8 cellular contexts compared by ENCODE assay signal in the genomic region with DNA sequence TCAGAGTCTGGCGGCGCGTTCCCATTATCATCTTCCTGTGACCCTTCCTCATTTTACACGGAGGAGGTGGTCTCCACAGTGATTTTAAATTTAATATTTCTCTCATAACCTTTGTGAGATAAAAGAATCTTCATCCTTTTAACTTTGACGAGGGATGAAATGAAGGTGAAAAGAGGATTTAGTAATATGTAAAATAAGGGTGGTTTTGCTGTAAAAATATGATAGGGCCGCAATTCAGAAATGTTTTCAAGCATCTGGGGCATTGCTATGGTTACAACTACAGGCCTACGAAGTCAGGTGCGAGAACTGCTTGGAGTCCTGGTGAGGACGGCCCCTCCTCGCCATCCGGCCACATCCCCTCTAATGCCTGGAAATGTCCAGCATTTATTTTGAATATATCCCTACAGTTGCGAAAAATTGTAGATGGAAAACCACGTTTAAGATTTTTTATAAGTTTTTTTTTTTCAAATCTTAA. TPM values are rescaled to one million over a fixed set of nuclear protein-coding genes. Genes with fewer than 3 reads are reported as not detected.
DNase-seq lines count a peak whose midpoint lies in the region; ATAC-seq and TF ChIP-seq lines count a peak whose summit lies in the region.

No MANE protein-coding gene starts in this region.

- WGBS in ectodermal cell, 2 experiments = 42 to 45% methylated on average over 11 to 12 of the region's 13 CpGs

- POLR2A ChIA-PET in OCI-LY7 (lab: Charles Lee) = interaction anchor here (0.6 to 2.5 kb wide), 5 partner anchors 10 to 118 kb away, joined by 3 to 8 read pairs (median 3); a partner anchor contains a TSS

- peak overlapping the region; percentile 87 to 98 (median 96) for H3K4me3 Mint-ChIP-seq in naive B cell

- H3K4me1 ChIP-seq in OCI-LY7 (ENCODE audit: insufficient read depth, low read length, poor library complexity, severe bottlenecking) = peaks cover 30% of the 10 kb centered on the region
- H3K4me1 ChIP-seq in ectodermal cell (ENCODE audit: control insufficient read depth, insufficient read depth, low read length) = no peaks in the 10 kb centered on the region

- no peaks in the 10 kb centered on the region for H3K9me3 Mint-ChIP-seq in naive B cell

- H3K79me2 ChIP-seq in OCI-LY7 (ENCODE audit: insufficient read depth, low read depth, low read length) = peaks cover 43% of the 10 kb centered on the region

- TF ChIP-seq CTCF in GM10266 (IDR thresholded peaks at IDR 0.05; ENCODE audit: control insufficient read depth, insufficient read depth, low read depth, missing control alignments) (no peak), OCI-LY7 (conservative IDR thresholded peaks at IDR 0.05; ENCODE audit: low read length) (no peak; the same call in 1 of the 2 replicates)

- H3K27me3 ChIP-seq in ectodermal cell (ENCODE audit: control insufficient read depth, insufficient read depth, low read length, poor library complexity, severe bottlenecking) = no peaks in the 10 kb centered on the region

- peaks cover 52% of the 10 kb centered on the region for H3K36me3 ChIP-seq in OCI-LY7 (ENCODE audit: insufficient read depth, low read length)
- H3K36me3 ChIP-seq in ectodermal cell (ENCODE audit: control insufficient read depth, insufficient read depth, low read length) = no peaks in the 10 kb centered on the region

- TSS peak; percentile 100 for BruUV-seq in OCI-LY7 (replicated peaks; lab: Mats Ljungman, UMichigan)

- H3K36me3 Mint-ChIP-seq in naive B cell = no peaks in the 10 kb centered on the region

- ATAC-seq in naive B cell (ENCODE audit: low read depth in 2 of 2) (peak; percentile 4 to 11), GM21381 (IDR thresholded peaks at IDR 0.05; ENCODE audit: unreplicated experiment) (no peak), HG03565 (IDR thresholded peaks at IDR 0.05; ENCODE audit: unreplicated experiment) (no peak)

- H3K27ac Mint-ChIP-seq in naive B cell = peak overlapping the region; percentile 94 to 99 (median 98)

- H3K9me2 ChIP-seq in OCI-LY7 (ENCODE audit: insufficient read depth, low read length) = no peaks in the 10 kb centered on the region; the same call in 1 of the 2 replicates

- H3K27me3 Mint-ChIP-seq in naive B cell = no peaks in the 10 kb centered on the region

- intact Hi-C loops in OCI-LY7 (cut with micrococcal nuclease; ENCODE audit: unreplicated experiment) = loop anchor here (1.0 to 2.0 kb wide), 4 partner anchors 53 to 134 kb away; a partner anchor contains a TSS

- CTCF ChIA-PET in OCI-LY7 (lab: Charles Lee; ENCODE audit: unreplicated experiment) = interaction anchor here (1.0 kb wide), 1 partner anchor 116 kb away, joined by 3 read pairs; a partner anchor contains a TSS

- peaks cover 19 to 37% (median 24%) of the 10 kb centered on the region in 3 donors for H3K4me1 Mint-ChIP-seq in naive B cell

- peak overlapping the region; percentile 91 for H2AFZ ChIP-seq in OCI-LY7 (ENCODE audit: low read length)

- DNase-seq in GM10266 (ENCODE audit: extremely low spot score) (peak; percentile 16), OCI-LY7 (ENCODE audit: low spot score) (peak; percentile 67), naive B cell (no peak), NCI-H1436 treated with DMSO at 0.1 percent for 48 hours (lab: John Stamatoyannopoulos, UW) (no peak), NOMO-1 treated with dmso at 0.1 percent for 144 hours (lab: John Stamatoyannopoulos, UW; ENCODE audit: unreplicated experiment) (no peak)

- H3K4me2 ChIP-seq in OCI-LY7 (ENCODE audit: low read length) = peak overlapping the region; percentile 74

- peak overlapping the region; percentile 93 for H3K27ac ChIP-seq in OCI-LY7 (ENCODE audit: low read depth, low read length, poor library complexity, severe bottlenecking)
- H3K27ac ChIP-seq in ectodermal cell (ENCODE audit: insufficient read depth, low read depth, low read length, poor library complexity, severe bottlenecking) = peak overlapping the region; percentile 79

- peaks cover 13% of the 10 kb centered on the region for H4K20me1 ChIP-seq in OCI-LY7 (ENCODE audit: insufficient read depth, low read length)

- H3K9me3 ChIP-seq in OCI-LY7 (ENCODE audit: low read length) (no peaks in the 10 kb centered on the region), ectodermal cell (ENCODE audit: control insufficient read depth, low read length) (no peaks in the 10 kb centered on the region)

- H3K4me3 ChIP-seq in OCI-LY7 (ENCODE audit: low read depth, low read length, poor library complexity, severe bottlenecking) = peak overlapping the region; percentile 84
- peak overlapping the region; percentile 76 for H3K4me3 ChIP-seq in ectodermal cell (ENCODE audit: insufficient read depth, low read depth, low read length)

RNA-seq across cellular contexts. Expression of a gene that starts 0.4 kb away (rescaled TPM):
- total RNA-seq in OCI-LY7 (2014; rRNA removed; shearing (Covaris generic)) = 10.8 and 12.5 TPM in 2 replicates
- total RNA-seq in OCI-LY7 (2022) = 19.0 TPM in 2 replicates
- 15.8 TPM for polyA plus RNA-seq in ectodermal cell (2013, experiment 1 of 4)
- 16.5 TPM for polyA plus RNA-seq in ectodermal cell (2013, experiment 2 of 4)
- polyA plus RNA-seq in ectodermal cell (2013, experiment 3 of 4) = 18.0 TPM
- 18.0 TPM for polyA plus RNA-seq in ectodermal cell (2013, experiment 4 of 4)
- polyA plus RNA-seq in naive B cell (ENCODE audit: low read depth in 6 of 6) = 10 to 100 TPM; 28.7 to 39.0 (median 36.4) TPM

RNA-seq across cellular contexts. Expression of a gene that starts 53.4 kb away (rescaled TPM):
- 7.1 and 11.8 TPM in 2 replicates for total RNA-seq in OCI-LY7 (2014; rRNA removed; shearing (Covaris generic))
- 17.1 and 18.8 TPM in 2 replicates for total RNA-seq in OCI-LY7 (2022)
- polyA plus RNA-seq in ectodermal cell (2013, experiment 1 of 4) = 64.1 TPM
- polyA plus RNA-seq in ectodermal cell (2013, experiment 2 of 4) = 69.5 TPM
- polyA plus RNA-seq in ectodermal cell (2013, experiment 3 of 4) = 47.9 TPM
- polyA plus RNA-seq in ectodermal cell (2013, experiment 4 of 4) = 54.3 TPM
- polyA plus RNA-seq in naive B cell (ENCODE audit: low read depth in 6 of 6) = 10 to 100 TPM in 2 of 6 donors, 1 to 10 TPM in 4; 6.7 to 13.4 (median 9.6) TPM

RNA-seq across cellular contexts. Expression of a gene that starts 58.8 kb away (rescaled TPM):
- total RNA-seq in OCI-LY7 (2014; rRNA removed; shearing (Covaris generic)) = 27.5 and 29.4 TPM in 2 replicates
- total RNA-seq in OCI-LY7 (2022) = 53.5 and 63.0 TPM in 2 replicates
- polyA plus RNA-seq in ectodermal cell (2013, experiment 1 of 4) = not detected
- not detected for polyA plus RNA-seq in ectodermal cell (2013, experiment 2 of 4)
- not detected for polyA plus RNA-seq in ectodermal cell (2013, experiment 3 of 4)
- polyA plus RNA-seq in ectodermal cell (2013, experiment 4 of 4) = not detected
- 10 to 100 TPM; 27.3 to 56.2 (median 41.0) TPM for polyA plus RNA-seq in naive B cell (ENCODE audit: low read depth in 6 of 6)

Comparison
In these comparisons a context has a peak if more than half of its experiments do, and no peak if none do; other contexts are left out.
1. DNase-seq: peak in GM10266 (single experiment) and OCI-LY7 (single experiment); none in naive B cell (single experiment), NCI-H1436 treated with DMSO at 0.1 percent for 48 hours (single experiment) and NOMO-1 treated with dmso at 0.1 percent for 144 hours (single experiment).
2. ATAC-seq: peak in naive B cell (2 of 2); none in GM21381 (single experiment) and HG03565 (single experiment).